Comparison of ENCODE assay signal across 1 cellular context in the genomic region with DNA sequence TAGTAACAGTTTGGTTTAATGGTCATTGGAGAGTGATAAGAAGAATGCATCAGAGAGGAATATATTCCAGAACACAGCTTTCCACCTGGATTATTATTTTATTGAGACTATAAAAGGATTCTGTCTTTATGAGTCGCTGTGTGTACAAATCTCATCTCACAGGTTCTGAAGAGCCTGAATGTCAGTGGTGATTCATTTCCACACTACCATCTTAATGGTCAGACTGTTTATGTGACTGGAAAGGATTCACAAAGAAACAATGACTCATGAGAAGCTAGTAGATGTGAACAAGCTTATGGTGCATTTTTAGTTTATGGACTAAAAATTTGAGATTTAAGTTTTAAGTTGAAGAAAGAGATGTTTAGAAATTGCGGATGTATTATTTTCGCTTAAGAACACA.
TF ChIP-seq lines count a peak whose summit lies in the region.

No MANE protein-coding gene starts in this region.

TF ChIP-seq in IMR-90, 13 proteins besides CTCF, POLR2A, EP300 and RAD21 (continued from another document):
- TF ChIP-seq, protein P1, sequence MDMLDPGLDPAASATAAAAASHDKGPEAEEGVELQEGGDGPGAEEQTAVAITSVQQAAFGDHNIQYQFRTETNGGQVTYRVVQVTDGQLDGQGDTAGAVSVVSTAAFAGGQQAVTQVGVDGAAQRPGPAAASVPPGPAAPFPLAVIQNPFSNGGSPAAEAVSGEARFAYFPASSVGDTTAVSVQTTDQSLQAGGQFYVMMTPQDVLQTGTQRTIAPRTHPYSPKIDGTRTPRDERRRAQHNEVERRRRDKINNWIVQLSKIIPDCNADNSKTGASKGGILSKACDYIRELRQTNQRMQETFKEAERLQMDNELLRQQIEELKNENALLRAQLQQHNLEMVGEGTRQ (IDR thresholded peaks at IDR 0.05; ENCODE audit: low read depth, low read length): no peak
- TF ChIP-seq MAZ (IDR thresholded peaks at IDR 0.05; ENCODE audit: borderline replicate concordance, low read depth, low read length): no peak
- no peak for TF ChIP-seq MXI1 (IDR thresholded peaks at IDR 0.05; ENCODE audit: borderline replicate concordance, low read depth, low read length)
- TF ChIP-seq RFX5 (IDR thresholded peaks at IDR 0.05; ENCODE audit: low read depth, low read length): no peak
- TF ChIP-seq CHD1 (IDR thresholded peaks at IDR 0.05; ENCODE audit: low read depth, low read length): no peak
